In the genomic region with DNA sequence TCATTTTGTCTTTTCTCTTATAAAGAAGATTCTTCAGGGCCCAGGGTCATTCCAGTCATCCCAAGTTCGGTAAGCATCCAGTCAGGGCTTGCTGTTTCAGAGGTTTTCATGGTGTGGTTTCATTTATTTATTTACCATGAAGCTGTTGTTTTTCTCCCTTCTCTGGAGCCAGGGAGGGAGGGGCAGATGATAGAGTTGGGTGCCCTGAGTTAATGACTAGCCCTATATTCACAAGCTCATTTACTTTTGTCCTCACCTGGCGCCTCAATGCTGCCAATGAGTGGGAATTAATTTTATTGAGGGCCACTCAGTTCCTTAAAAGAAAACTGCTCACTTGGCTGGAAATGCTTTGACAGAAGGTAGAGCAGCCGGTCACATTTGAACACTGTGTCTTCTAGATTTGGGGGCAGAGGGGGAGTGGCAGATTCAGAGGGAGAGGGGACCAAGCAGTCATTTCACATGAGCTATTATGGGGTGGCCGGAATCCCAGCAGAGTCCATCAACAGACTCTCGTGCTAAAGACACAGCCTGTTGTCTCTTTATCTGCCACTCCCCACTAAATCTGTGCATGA, we compare ENCODE assay signal across 26 cellular contexts.
DNase-seq lines count a peak whose midpoint lies in the region; ATAC-seq and TF ChIP-seq lines count a peak whose summit lies in the region.
"Had no signal": no experiment of that assay in that cellular context is flagged by ENCODE, and none has a peak within 500 bp of the region (broad histone marks: within the 10 kb centered on the region; RNA-seq: fewer than 3 reads in every experiment).

No MANE protein-coding gene starts in this region.

- peaks cover 52% of the 10 kb centered on the region for H3K4me1 Mint-ChIP-seq in progenitor cell of endocrine pancreas (ENCODE audit: low read depth)
- H3K4me1 Mint-ChIP-seq: CD4-positive, CD25-positive, alpha-beta regulatory T cell; T-cell had no signal

- no peaks in the 10 kb centered on the region for H3K27me3 Mint-ChIP-seq in progenitor cell of endocrine pancreas
- H3K27me3 Mint-ChIP-seq: CD4-positive, CD25-positive, alpha-beta regulatory T cell had no signal

- no peaks in the 10 kb centered on the region for H3K4me1 ChIP-seq in psoas muscle
- H3K4me1 ChIP-seq: SJSA1 had no signal

- no peaks in the 10 kb centered on the region for H3K36me3 ChIP-seq in psoas muscle (ENCODE audit: insufficient read depth in 1 of 2, low read depth in 1 of 2)
- H3K36me3 ChIP-seq: BLaER1, HAP-1, MG63, SJSA1 had no signal

- H3K27me3 ChIP-seq in psoas muscle (ENCODE audit: insufficient read depth in 3 of 3, low read length in 2 of 3), result peaks cover 0 to 2% (median 0%) of the 10 kb centered on the region in 3 donors
- H3K27me3 ChIP-seq: BLaER1, MG63, SJSA1 had no signal

- ATAC-seq in psoas muscle (no peak), HG03175 (IDR thresholded peaks at IDR 0.05; ENCODE audit: unreplicated experiment) (no peak)
- ATAC-seq: T-cell had no signal

- TF ChIP-seq CTCF in progenitor cell of endocrine pancreas (IDR thresholded peaks at IDR 0.05; ENCODE audit: unreplicated experiment) (no peak), psoas muscle (IDR thresholded peaks at IDR 0.05) (no peak)

- H3K9me3 Mint-ChIP-seq in progenitor cell of endocrine pancreas (ENCODE audit: low read depth), result peaks cover 13% of the 10 kb centered on the region
- H3K9me3 Mint-ChIP-seq: HFFc6 had no signal

- peaks cover 7% of the 10 kb centered on the region for H3K36me3 Mint-ChIP-seq in progenitor cell of endocrine pancreas (ENCODE audit: insufficient read depth)
- H3K36me3 Mint-ChIP-seq: CD4-positive, CD25-positive, alpha-beta regulatory T cell; T-cell had no signal

- no peaks in the 10 kb centered on the region for H3K9me3 ChIP-seq in psoas muscle
- H3K9me3 ChIP-seq: BLaER1, HAP-1, MG63, SJSA1 had no signal

- WGBS in psoas muscle, 3 donors, result 87 to 95% (median 93%) methylated on average over 5 of the region's 5 CpGs

- intact Hi-C loops in psoas muscle (cut with DNase I), result no loop called here

- no peak overlapping the region for H3K4me3 ChIP-seq in psoas muscle
- H3K4me3 ChIP-seq: BLaER1, HAP-1, MG63, SJSA1 had no signal

- DNase-seq in NCI-H748 (lab: John Stamatoyannopoulos, UW; ENCODE audit: unreplicated experiment) (peak; percentile 61), NCI-H748 treated with DMSO at 0.1 percent for 48 hours (lab: John Stamatoyannopoulos, UW) (no peak), NCI-H524 treated with DMSO at 0.1 percent for 48 hours (lab: John Stamatoyannopoulos, UW) (peak; percentile 99), left kidney (ENCODE audit: low read depth, low spot score) (peak; percentile 52), progenitor cell of endocrine pancreas (ENCODE audit: low spot score, unreplicated experiment) (no peak), psoas muscle (no peak), NCI-H2107 (lab: John Stamatoyannopoulos, UW) (no peak)
- DNase-seq: CD4-positive, CD25-positive, alpha-beta regulatory T cell; DMS79; EL; GF-D8; GOT3; HFFc6; IMR-90; MG63; NCI-H1105 treated with DMSO at 0.1 percent for 48 hours; NCI-H146; NCI-H1930; NCI-H526; Right ventricle myocardium superior; RPMI8226 had no signal

- H3K27ac Mint-ChIP-seq in progenitor cell of endocrine pancreas, result peak overlapping the region; percentile 76
- H3K27ac Mint-ChIP-seq: CD4-positive, CD25-positive, alpha-beta regulatory T cell; HFFc6; T-cell had no signal

- no peak overlapping the region for H3K27ac ChIP-seq in psoas muscle
- H3K27ac ChIP-seq: BLaER1, SJSA1 had no signal

- H3K4me3 Mint-ChIP-seq in progenitor cell of endocrine pancreas (ENCODE audit: low read depth), result no peak overlapping the region
- H3K4me3 Mint-ChIP-seq: CD4-positive, CD25-positive, alpha-beta regulatory T cell; HFFc6; T-cell had no signal

Comparison
In these comparisons a context has a peak if more than half of its experiments do, and no peak if none do; other contexts are left out.
1. DNase-seq: peak in NCI-H748 (single experiment), NCI-H524 treated with DMSO at 0.1 percent for 48 hours (single experiment) and left kidney (single experiment); none in NCI-H748 treated with DMSO at 0.1 percent for 48 hours (single experiment), progenitor cell of endocrine pancreas (single experiment), psoas muscle (0 of 2) and NCI-H2107 (single experiment).